In genomic region chr19:55005684-55006488, GRCh38 we compare ENCODE assay signal across 1 cellular context.
TF ChIP-seq lines count a peak whose summit lies in the region.

No MANE protein-coding gene starts in this region.

TF ChIP-seq in K562, 482 proteins besides CTCF, POLR2A, EP300 and RAD21 (continued from another document):
- TF ChIP-seq BRF2 (IDR thresholded peaks at IDR 0.05; ENCODE audit: borderline replicate concordance, insufficient read depth, insufficient read length): no peak
- no peak for TF ChIP-seq BRF1 (IDR thresholded peaks at IDR 0.05; ENCODE audit: borderline replicate concordance, extremely low read depth, insufficient read length)
- peak; percentile 96 for TF ChIP-seq ZNF395 (CRISPR knock-in tag; IDR thresholded peaks at IDR 0.05)
- peak; percentile 99 for TF ChIP-seq GABPA (tag; conservative IDR thresholded peaks at IDR 0.05; ENCODE audit: low read depth)
- TF ChIP-seq TFE3 (CRISPR knock-in tag; IDR thresholded peaks at IDR 0.05): no peak
- 0 out of 2 replicates have a peak, but pooled peaks have one; percentile 33 for TF ChIP-seq PYGO2 (tag; IDR thresholded peaks at IDR 0.05)
- peak; percentile 81; the same call in 1 of the 2 replicates for TF ChIP-seq AFF4 (CRISPR knock-in tag; IDR thresholded peaks at IDR 0.05)
- peak in 1 of 3 experiments; percentile 43 for TF ChIP-seq YY1 (IDR thresholded peaks at IDR 0.05; ENCODE audit: borderline replicate concordance in 1 of 3, control insufficient read depth in 1 of 3, extremely low read depth in 1 of 3, insufficient read depth in 3 of 3, insufficient read length in 1 of 3, insufficient replicate concordance in 2 of 3, low read depth in 1 of 3, low read length in 2 of 3)
- peak; percentile 97 for TF ChIP-seq KDM5B (IDR thresholded peaks at IDR 0.05; ENCODE audit: insufficient replicate concordance, low read depth, low read length)
- peak in 1 of 2 experiments; percentile 46; a peak in 1 of 4 replicates for TF ChIP-seq NRF1 (conservative IDR thresholded peaks at IDR 0.05 in 1 of 2, IDR thresholded peaks at IDR 0.05 in 1 of 2)
- peak; percentile 98 for TF ChIP-seq ATF3 (IDR thresholded peaks at IDR 0.05)
- TF ChIP-seq ATF3 (CRISPR knock-in tag; conservative IDR thresholded peaks at IDR 0.05): peak; percentile 74; the same call in 1 of the 2 replicates
- TF ChIP-seq RCOR1 (IDR thresholded peaks at IDR 0.05; ENCODE audit: borderline replicate concordance in 1 of 2, low read depth in 2 of 2, low read length in 2 of 2): 0 out of 4 replicates have a peak, but pooled peaks of 1 of the 2 experiments have one; percentile 54
- peak; percentile 15; the same call in 1 of the 2 replicates for TF ChIP-seq NCOR1 (IDR thresholded peaks at IDR 0.05)
